28 cellular contexts compared by ENCODE assay signal in genomic region chr11:132779487-132779886, GRCh38.
DNase-seq lines count a peak whose midpoint lies in the region; ATAC-seq and TF ChIP-seq lines count a peak whose summit lies in the region.
"Had no signal": no experiment of that assay in that cellular context is flagged by ENCODE, and none has a peak within 500 bp of the region (broad histone marks: within the 10 kb centered on the region; RNA-seq: fewer than 3 reads in every experiment).

No MANE protein-coding gene starts in this region.

- H3K27me3 ChIP-seq in H7 (ENCODE audit: control insufficient read depth, insufficient read depth, low read length) (no peaks in the 10 kb centered on the region), left lung (no peaks in the 10 kb centered on the region)
- H3K27me3 ChIP-seq: adrenal gland, ovary, uterus had no signal

- H3K4me3 ChIP-seq in H7 (ENCODE audit: insufficient read depth, low read depth, low read length) (no peak overlapping the region), left lung (no peak overlapping the region)
- H3K4me3 ChIP-seq: adrenal gland, ovary, thoracic aorta, uterus had no signal

- H3K4me1 ChIP-seq in left lung: no peaks in the 10 kb centered on the region
- H3K4me1 ChIP-seq: adrenal gland, uterus had no signal

- intact Hi-C loops in left lung (cut with DNase I): no loop called here

- peaks cover 12% of the 10 kb centered on the region for H3K27me3 Mint-ChIP-seq in type B pancreatic cell
- H3K27me3 Mint-ChIP-seq: stimulated activated naive CD8-positive, alpha-beta T cell treated with anti-CD3 and anti-CD28 coated beads, Interleukin-15, Interleukin-2, amounts not matched to agents 100 ng/mL and 50 ng/mL, for 24 hours had no signal

- no peak overlapping the region for H3K4me3 Mint-ChIP-seq in type B pancreatic cell
- H3K4me3 Mint-ChIP-seq: activated naive CD4-positive, alpha-beta T cell treated with anti-CD3 and anti-CD28 coated beads for 36 hours; CD8-positive, alpha-beta memory T cell; nephron; stimulated activated naive CD8-positive, alpha-beta T cell treated with anti-CD3 and anti-CD28 coated beads, Interleukin-15, Interleukin-2, amounts not matched to agents 100 ng/mL and 50 ng/mL, for 24 hours; T-helper 17 cell had no signal

- H3K36me3 ChIP-seq in H7 (replicated peaks; ENCODE audit: control insufficient read depth, insufficient read depth, low read length): no peaks in the 10 kb centered on the region
- H3K36me3 ChIP-seq in left lung: no peaks in the 10 kb centered on the region
- H3K36me3 ChIP-seq: adrenal gland, ovary, thoracic aorta, uterus had no signal

- no peak overlapping the region for H3K27ac ChIP-seq in left lung
- H3K27ac ChIP-seq: adrenal gland, ovary, thoracic aorta, uterus had no signal

- H3K4me1 Mint-ChIP-seq in type B pancreatic cell (ENCODE audit: unreplicated experiment): peaks cover 18% of the 10 kb centered on the region

- ATAC-seq in GM21825 (IDR thresholded peaks at IDR 0.05; ENCODE audit: unreplicated experiment) (no peak), left lung (no peak)
- ATAC-seq: activated CD4-positive, CD25-positive, alpha-beta regulatory T cell treated with anti-CD3 and anti-CD28 coated beads, Interleukin-2, amount 50 U/mL, for 24 hours; HCT116; Right ventricle myocardium inferior; SK-N-SH treated with all-trans-retinoic acid at 6 μM for 48 hours; T-helper 17 cell had no signal

- no peak overlapping the region for H3K27ac Mint-ChIP-seq in type B pancreatic cell
- H3K27ac Mint-ChIP-seq: activated naive CD4-positive, alpha-beta T cell treated with anti-CD3 and anti-CD28 coated beads for 36 hours; CD8-positive, alpha-beta memory T cell; stimulated activated naive CD8-positive, alpha-beta T cell treated with anti-CD3 and anti-CD28 coated beads, Interleukin-15, Interleukin-2, amounts not matched to agents 100 ng/mL and 50 ng/mL, for 24 hours; T-helper 17 cell had no signal

- no peaks in the 10 kb centered on the region for H3K36me3 Mint-ChIP-seq in type B pancreatic cell
- H3K36me3 Mint-ChIP-seq: CD8-positive, alpha-beta memory T cell had no signal

- no peaks in the 10 kb centered on the region for H3K9me3 ChIP-seq in left lung
- H3K9me3 ChIP-seq: adrenal gland, ovary, thoracic aorta, uterus had no signal

- no peaks in the 10 kb centered on the region for H3K9me3 Mint-ChIP-seq in type B pancreatic cell
- H3K9me3 Mint-ChIP-seq: activated naive CD4-positive, alpha-beta T cell treated with anti-CD3 and anti-CD28 coated beads for 36 hours; nephron had no signal

- DNase-seq in AG20443 (ENCODE audit: low spot score) (peak; percentile 74), H7 (peak; percentile 21), cerebellum (ENCODE audit: low spot score) (peak; percentile 55), left kidney (ENCODE audit: low read depth, low spot score) (peak; percentile 61), type B pancreatic cell (ENCODE audit: extremely low spot score, unreplicated experiment) (no peak), left lung (no peak), amniotic stem cell (lab: John Stamatoyannopoulos, UW) (no peak)
- DNase-seq: activated CD4-positive, alpha-beta T cell treated with anti-CD3 and anti-CD28 coated beads, Interleukin-2, amount 50 U/mL, for 4 hours; activated CD8-positive, alpha-beta memory T cell treated with anti-CD3 and anti-CD28 coated beads, Interleukin-2, amount 50 U/mL, for 48 hours; activated naive CD4-positive, alpha-beta T cell treated with anti-CD3 and anti-CD28 coated beads for 36 hours; adrenal gland; CD8-positive, alpha-beta memory T cell; cortex of kidney; glutamatergic neuron; NCI-H1436 treated with DMSO at 0.1 percent for 48 hours; NCI-H2107; ovary; stimulated activated CD8-positive, alpha-beta memory T cell treated with anti-CD3 and anti-CD28 coated beads, Interleukin-4, amount 100 ng/mL, for 48 hours; T-helper 17 cell; uterus had no signal

- TF ChIP-seq CTCF in type B pancreatic cell (conservative IDR thresholded peaks at IDR 0.05) (no peak), left lung (IDR thresholded peaks at IDR 0.05) (no peak)

Comparison
In these comparisons a context has a peak if more than half of its experiments do, and no peak if none do; other contexts are left out.
1. DNase-seq: peak in AG20443 (single experiment), H7 (single experiment), cerebellum (single experiment) and left kidney (single experiment); none in type B pancreatic cell (single experiment), left lung (0 of 2) and amniotic stem cell (single experiment).